In genomic region chr15:98799991-98800390, GRCh38 we compare ENCODE assay signal across 9 cellular contexts.
DNase-seq lines count a peak whose midpoint lies in the region; ATAC-seq and TF ChIP-seq lines count a peak whose summit lies in the region.
"Had no signal": no experiment of that assay in that cellular context is flagged by ENCODE, and none has a peak within 500 bp of the region (broad histone marks: within the 10 kb centered on the region; RNA-seq: fewer than 3 reads in every experiment).

No MANE protein-coding gene starts in this region.

- no peaks in the 10 kb centered on the region for H3K36me3 ChIP-seq in lung (ENCODE audit: control insufficient read depth in 2 of 2, insufficient read depth in 2 of 2, low read length in 2 of 2)
- no peaks in the 10 kb centered on the region for H3K36me3 ChIP-seq in transverse colon

- in situ Hi-C loops in transverse colon (cut with MboI; ENCODE audit: low pct_ligation_motif_present in 1 of 4, low pct_unique_long_range_greater_than_20kb in 1 of 4, low sequenced_read_pairs in 3 of 4): loop anchor here in 2 of 4 donors (25.0 kb wide), 1 partner anchor 262 kb away; no protein-coding TSS in a partner anchor

- DNase-seq in NCI-H748 treated with DMSO at 0.1 percent for 48 hours (lab: John Stamatoyannopoulos, UW) (peak; percentile 9), NCI-H748 (lab: John Stamatoyannopoulos, UW; ENCODE audit: unreplicated experiment) (no peak), caudate nucleus (lab: John Stamatoyannopoulos, UW) (no peak), lung (ENCODE audit: low spot score) (no peak), transverse colon (no peak), NCI-H1930 (lab: John Stamatoyannopoulos, UW) (no peak), GM20000 (ENCODE audit: low spot score) (no peak)
- DNase-seq in natural killer cell treated with Interleukin-12 subunit alpha and Interleukin-12 subunit beta and Interleukin-15 and Interleukin-18, amount 100 ng/mL, for 72 hours (ENCODE audit: low spot score): no peak
- DNase-seq: natural killer cell had no signal

- H3K4me1 Mint-ChIP-seq in natural killer cell treated with Interleukin-12 subunit alpha and Interleukin-12 subunit beta and Interleukin-15 and Interleukin-18, amount 100 ng/mL, for 72 hours (ENCODE audit: low read depth in 2 of 2): peaks cover 18 to 31% of the 10 kb centered on the region in 2 donors

- H3K27ac Mint-ChIP-seq in natural killer cell treated with Interleukin-12 subunit alpha and Interleukin-12 subunit beta and Interleukin-15 and Interleukin-18, amount 100 ng/mL, for 72 hours: peak overlapping the region in 1 of 2 donors; percentile 17

- H3K4me1 ChIP-seq in lung (ENCODE audit: control insufficient read depth in 2 of 2, insufficient read depth in 2 of 2, low read length in 2 of 2) (peaks cover 28% of the 10 kb centered on the region in 2 donors), transverse colon (peaks cover 11 to 47% (median 37%) of the 10 kb centered on the region in 4 donors)

- WGBS in lung, 2 donors: 40 to 52% methylated on average over 2 of the region's 2 CpGs
- WGBS in transverse colon (ENCODE audit: low coverage in 1 of 2), 2 donors: 25 to 36% methylated on average over 2 of the region's 2 CpGs

- ATAC-seq in lung (ENCODE audit: insufficient read depth, low FRiP score): no peak
- no peak for ATAC-seq in natural killer cell treated with Interleukin-12 subunit alpha and Interleukin-12 subunit beta and Interleukin-15 and Interleukin-18, amount 100 ng/mL, for 72 hours
- ATAC-seq: natural killer cell had no signal

- TF ChIP-seq POLR2A in transverse colon (IDR thresholded peaks at IDR 0.05): no peak

- H3K27me3 ChIP-seq in lung (ENCODE audit: control insufficient read depth, insufficient read depth) (no peaks in the 10 kb centered on the region), transverse colon (no peaks in the 10 kb centered on the region)

- no peak overlapping the region for H3K4me3 Mint-ChIP-seq in natural killer cell treated with Interleukin-12 subunit alpha and Interleukin-12 subunit beta and Interleukin-15 and Interleukin-18, amount 100 ng/mL, for 72 hours
- H3K4me3 Mint-ChIP-seq: natural killer cell had no signal

- no peak for TF ChIP-seq EP300 in transverse colon (IDR thresholded peaks at IDR 0.05; ENCODE audit: low read depth)

- no peak for TF ChIP-seq CTCF in lung (IDR thresholded peaks at IDR 0.05; ENCODE audit: control extremely low read depth, extremely low read depth)
- TF ChIP-seq CTCF in transverse colon (IDR thresholded peaks at IDR 0.05): no peak
- TF ChIP-seq CTCF in GM20000 (IDR thresholded peaks at IDR 0.05; ENCODE audit: extremely low read depth, missing control alignments): no peak

- H3K27me3 Mint-ChIP-seq in natural killer cell treated with Interleukin-12 subunit alpha and Interleukin-12 subunit beta and Interleukin-15 and Interleukin-18, amount 100 ng/mL, for 72 hours: no peaks in the 10 kb centered on the region

- no peaks in the 10 kb centered on the region for H3K9me3 Mint-ChIP-seq in natural killer cell treated with Interleukin-12 subunit alpha and Interleukin-12 subunit beta and Interleukin-15 and Interleukin-18, amount 100 ng/mL, for 72 hours
- H3K9me3 Mint-ChIP-seq: natural killer cell had no signal

- H3K9me3 ChIP-seq in lung (ENCODE audit: control insufficient read depth in 2 of 2, insufficient read depth in 1 of 2, low read length in 1 of 2) (no peaks in the 10 kb centered on the region), transverse colon (no peaks in the 10 kb centered on the region)

- H3K27ac ChIP-seq in caudate nucleus (ENCODE audit: low read depth, low read length) (peak overlapping the region; percentile 26), lung (ENCODE audit: low read depth in 1 of 2, low read length in 1 of 2) (peak overlapping the region; percentile 46 to 73), transverse colon (peak overlapping the region; percentile 69 to 78 (median 78))

- intact Hi-C loops in transverse colon (cut with DNase I; ENCODE audit: low total_unique reads): loop anchor here (10.0 kb wide), 1 partner anchor 265 kb away; no protein-coding TSS in a partner anchor

- H3K4me3 ChIP-seq in lung (no peak overlapping the region), transverse colon (no peak overlapping the region)

- H3K36me3 Mint-ChIP-seq in natural killer cell treated with Interleukin-12 subunit alpha and Interleukin-12 subunit beta and Interleukin-15 and Interleukin-18, amount 100 ng/mL, for 72 hours: no peaks in the 10 kb centered on the region
- H3K36me3 Mint-ChIP-seq: natural killer cell had no signal

Comparison
In these comparisons a context has a peak if more than half of its experiments do, and no peak if none do; other contexts are left out.
1. H3K27ac ChIP-seq: peak in every context shown above with its lines; median percentile 78 in transverse colon; 60 in lung; 26 in caudate nucleus.